In genomic region chr6:37690964-37691735, GRCh38 we compare ENCODE assay signal across 18 cellular contexts. TPM values are rescaled to one million over a fixed set of nuclear protein-coding genes. Genes with fewer than 3 reads are reported as not detected.
DNase-seq lines count a peak whose midpoint lies in the region; ATAC-seq, FAIRE-seq and TF ChIP-seq lines count a peak whose summit lies in the region.
"Had no signal": no experiment of that assay in that cellular context is flagged by ENCODE, and none has a peak within 500 bp of the region (broad histone marks: within the 10 kb centered on the region; RNA-seq: fewer than 3 reads in every experiment).

No MANE protein-coding gene starts in this region.

- no peak overlapping the region for H3K27ac Mint-ChIP-seq in neural crest cell (ENCODE audit: unreplicated experiment)
- H3K27ac Mint-ChIP-seq: B cell; stimulated activated naive CD8-positive, alpha-beta T cell treated with anti-CD3 and anti-CD28 coated beads, Interleukin-15, Interleukin-2, amounts not matched to agents 100 ng/mL and 50 ng/mL, for 24 hours had no signal

- H3K4me3 Mint-ChIP-seq in neural crest cell, result peak overlapping the region; percentile 45
- H3K4me3 Mint-ChIP-seq: B cell; stimulated activated naive CD8-positive, alpha-beta T cell treated with anti-CD3 and anti-CD28 coated beads, Interleukin-15, Interleukin-2, amounts not matched to agents 100 ng/mL and 50 ng/mL, for 24 hours had no signal

- H3K36me3 Mint-ChIP-seq in neural crest cell (ENCODE audit: low read depth), result no peaks in the 10 kb centered on the region
- H3K36me3 Mint-ChIP-seq: naive thymus-derived CD4-positive, alpha-beta T cell had no signal

- no TSS peak for BruUV-seq in endothelial cell of umbilical vein (replicated peaks; lab: Mats Ljungman, UMichigan)

- H3K36me3 ChIP-seq in GM23248 (ENCODE audit: low read depth), result no peaks in the 10 kb centered on the region
- H3K36me3 ChIP-seq in endothelial cell of umbilical vein (ENCODE audit: control insufficient read depth in 2 of 2, extremely low read depth in 1 of 2, insufficient read depth in 2 of 2, low read length in 2 of 2), result no peaks in the 10 kb centered on the region
- no peaks in the 10 kb centered on the region for H3K36me3 ChIP-seq in left lung
- H3K36me3 ChIP-seq: adrenal gland, esophagus squamous epithelium, HAP-1, Peyer's patch, upper lobe of left lung had no signal

- intact Hi-C loops in endothelial cell of umbilical vein (cut with micrococcal nuclease), result no loop called here
- intact Hi-C loops in left lung (cut with DNase I), result loop anchor here in 1 of 2 donors (10.0 kb wide), 1 partner anchor 356 kb away; no protein-coding TSS in a partner anchor

- H3K4me2 ChIP-seq in GM23248 (ENCODE audit: unreplicated experiment) (peak overlapping the region; percentile 50), endothelial cell of umbilical vein (ENCODE audit: insufficient read depth, low read length) (no peak overlapping the region)
- H3K4me2 ChIP-seq: hepatocyte had no signal

- no peak overlapping the region for H2AFZ ChIP-seq in GM23248
- no peak overlapping the region for H2AFZ ChIP-seq in endothelial cell of umbilical vein (ENCODE audit: low read depth, low read length)
- H2AFZ ChIP-seq: hepatocyte had no signal

- in situ Hi-C loops in GM23248 (cut with MboI), result no loop called here

- POLR2A ChIA-PET in endothelial cell of umbilical vein (lab: Charles Lee), result no interaction called here

- DNase-seq in GM23248 (peak; percentile 67), LHCN-M2 (ENCODE audit: low read depth) (peak; percentile 41), endothelial cell of umbilical vein (ENCODE audit: low read depth, low spot score) (no peak), neural crest cell (ENCODE audit: low read depth, low spot score) (no peak), left lung (no peak)
- DNase-seq in stimulated activated CD4-positive, alpha-beta T cell treated with anti-CD3 and anti-CD28 coated beads, Interleukin-4, amount 100 ng/mL, for 1 hour, result no peak
- DNase-seq: esophagus squamous epithelium, GF-D8 had no signal

- no peaks in the 10 kb centered on the region for H3K27me3 ChIP-seq in GM23248 (replicated peaks; ENCODE audit: insufficient read depth)
- peaks cover 34 to 36% of the 10 kb centered on the region in 2 experiments for H3K27me3 ChIP-seq in endothelial cell of umbilical vein (ENCODE audit: control insufficient read depth in 2 of 2, insufficient read depth in 2 of 2, low read length in 2 of 2)
- H3K27me3 ChIP-seq in left lung, result peaks cover 15 to 63% of the 10 kb centered on the region in 2 donors
- H3K27me3 ChIP-seq: adrenal gland had no signal

- H3K4me1 Mint-ChIP-seq in neural crest cell, result peaks cover 25% of the 10 kb centered on the region

- H3K9me3 Mint-ChIP-seq in neural crest cell, result no peaks in the 10 kb centered on the region
- H3K9me3 Mint-ChIP-seq: naive thymus-derived CD4-positive, alpha-beta T cell; stimulated activated naive CD8-positive, alpha-beta T cell treated with anti-CD3 and anti-CD28 coated beads, Interleukin-15, Interleukin-2, amounts not matched to agents 100 ng/mL and 50 ng/mL, for 24 hours had no signal

- dilution Hi-C loops in endothelial cell of umbilical vein (cut with MboI; ENCODE audit: extremely low pct_ligation_motif_present, low sequenced_read_pairs), result no loop called here

- CTCF ChIA-PET in endothelial cell of umbilical vein (lab: Charles Lee), result interaction anchor here (0.6 to 6.2 kb wide), 18 partner anchors 9 to 803 kb away, joined by 3 to 57 read pairs (median 6); no protein-coding TSS in a partner anchor

- WGBS in GM23248 (ENCODE audit: low coverage in 1 of 2, low lambda C conversion rate in 2 of 2, missing lambda C conversion rate in 2 of 2), 2 experiments, result 75 to 76% methylated on average over 4 of the region's 4 CpGs

- H3K9me1 ChIP-seq in endothelial cell of umbilical vein (replicated peaks; ENCODE audit: control insufficient read depth, extremely low read depth, insufficient read depth, low read length), result no peaks in the 10 kb centered on the region

- H4K20me1 ChIP-seq in GM23248 (ENCODE audit: insufficient read depth), result no peaks in the 10 kb centered on the region
- H4K20me1 ChIP-seq in endothelial cell of umbilical vein (replicated peaks; ENCODE audit: control insufficient read depth, extremely low read depth, insufficient read depth, low read length), result no peaks in the 10 kb centered on the region

- H3K9ac ChIP-seq in GM23248 (peak overlapping the region; percentile 28; the same call in 1 of the 2 replicates), endothelial cell of umbilical vein (replicated peaks; ENCODE audit: extremely low read depth, insufficient read depth, low read length) (no peak overlapping the region)

- no peak for TF ChIP-seq POLR2A in endothelial cell of umbilical vein (IDR thresholded peaks at IDR 0.05; ENCODE audit: low read depth, low read length)

- H3K4me1 ChIP-seq in GM23248 (ENCODE audit: insufficient read depth) (peaks cover 17% of the 10 kb centered on the region), endothelial cell of umbilical vein (ENCODE audit: control insufficient read depth, extremely low read depth, insufficient read depth, low read length) (peaks cover 4% of the 10 kb centered on the region), left lung (peaks cover 5 to 9% of the 10 kb centered on the region in 2 donors)
- H3K4me1 ChIP-seq: HAP-1 had no signal

- no peaks in the 10 kb centered on the region for H3K9me2 ChIP-seq in GM23248 (ENCODE audit: insufficient read depth)

- H3F3A ChIP-seq in GM23248 (ENCODE audit: insufficient read depth), result peaks cover 4% of the 10 kb centered on the region; the same call in 1 of the 2 replicates

- H3K27ac ChIP-seq in GM23248, result peak overlapping the region; percentile 63
- no peak overlapping the region for H3K27ac ChIP-seq in endothelial cell of umbilical vein (ENCODE audit: insufficient read depth, low read depth, low read length)
- H3K27ac ChIP-seq in left lung, result no peak overlapping the region
- H3K27ac ChIP-seq: esophagus squamous epithelium, hepatocyte, Peyer's patch, upper lobe of left lung had no signal

- H3K79me2 ChIP-seq in GM23248 (ENCODE audit: insufficient read depth), result no peaks in the 10 kb centered on the region
- no peaks in the 10 kb centered on the region for H3K79me2 ChIP-seq in endothelial cell of umbilical vein (ENCODE audit: control insufficient read depth, insufficient read depth, low read length)
- H3K79me2 ChIP-seq: hepatocyte had no signal

- H3K4me3 ChIP-seq in GM23248 (no peak overlapping the region), endothelial cell of umbilical vein (replicated peaks in 1 of 3; ENCODE audit: insufficient read depth in 1 of 3, low read depth in 1 of 3, low read length in 3 of 3) (no peak overlapping the region), left lung (no peak overlapping the region)
- H3K4me3 ChIP-seq: adrenal gland, esophagus squamous epithelium, HAP-1, hepatocyte, Peyer's patch, upper lobe of left lung had no signal

- TF ChIP-seq CTCF in endothelial cell of umbilical vein (IDR thresholded peaks at IDR 0.05; ENCODE audit: extremely low read depth in 1 of 2, insufficient read depth in 1 of 2, low read depth in 1 of 2, low read length in 2 of 2), result no peak
- TF ChIP-seq CTCF in neural crest cell (conservative IDR thresholded peaks at IDR 0.05), result no peak
- no peak for TF ChIP-seq CTCF in left lung (IDR thresholded peaks at IDR 0.05)

- no peak for ATAC-seq in left lung
- ATAC-seq in GM21619 (IDR thresholded peaks at IDR 0.05; ENCODE audit: unreplicated experiment), result no peak

- H3K27me3 Mint-ChIP-seq in neural crest cell (ENCODE audit: low read depth), result peaks cover 44% of the 10 kb centered on the region

- peak; percentile 21 for FAIRE-seq in endothelial cell of umbilical vein (lab: Jason Lieb, UNC)
- FAIRE-seq: kidney had no signal

- H3K9me3 ChIP-seq in GM23248 (ENCODE audit: low read depth) (no peaks in the 10 kb centered on the region), endothelial cell of umbilical vein (replicated peaks; ENCODE audit: control insufficient read depth, insufficient read depth, low read length) (no peaks in the 10 kb centered on the region), left lung (no peaks in the 10 kb centered on the region)
- H3K9me3 ChIP-seq: adrenal gland, esophagus squamous epithelium, HAP-1, Peyer's patch, upper lobe of left lung had no signal

TF ChIP-seq in endothelial cell of umbilical vein, 7 proteins besides CTCF, POLR2A, EP300 and RAD21:
- TF ChIP-seq JUN (IDR thresholded peaks at IDR 0.05; ENCODE audit: borderline replicate concordance, insufficient read depth, insufficient read length, low read depth) (no peak), GATA2 (IDR thresholded peaks at IDR 0.05; ENCODE audit: insufficient read depth, insufficient read length, low read depth, low read length) (no peak), MAX (IDR thresholded peaks at IDR 0.05; ENCODE audit: insufficient read depth, insufficient read length) (no peak), MYC (IDR thresholded peaks at IDR 0.05; ENCODE audit: low read depth, low read length) (no peak), FOS (IDR thresholded peaks at IDR 0.05; ENCODE audit: borderline replicate concordance, insufficient read depth, low read length) (no peak), POLR2AphosphoS5 (IDR thresholded peaks at IDR 0.05; ENCODE audit: insufficient read depth, low read depth, low read length) (no peak), EZH2 (IDR thresholded peaks at IDR 0.05; ENCODE audit: borderline replicate concordance, low read depth, low read length, severe bottlenecking) (no peak)

RNA-seq across cellular contexts. Expression of gene MDGA1, which starts 6.5 kb away (rescaled TPM):
- 7.2 and 7.6 TPM in 2 replicates for total RNA-seq in GM23248 (2014; rRNA removed; shearing (Covaris generic))
- polyA plus RNA-seq in GM23248 (2016; fragmentation: Nextera tagmentation; extraction: Ambion mirVana), result 1.3 and 1.9 TPM in 2 replicates
- 2.9 and 3.1 TPM in 2 replicates for total RNA-seq in LHCN-M2 (2014; rRNA removed)
- 1.6 TPM for polyA plus RNA-seq in LHCN-M2 (2012)
- total RNA-seq in endothelial cell of umbilical vein, result 0.25 and 1.6 TPM in 2 replicates
- polyA plus RNA-seq in endothelial cell of umbilical vein, result 0.28 and 0.89 TPM in 2 replicates
- 0.25 and 0.76 TPM in 2 replicates for polyA plus RNA-seq in endothelial cell of umbilical vein (2011; cell fraction: cytosol; rRNA removed)
- polyA plus RNA-seq in endothelial cell of umbilical vein (2011; cell fraction: nucleus; rRNA removed), result 0.88 and 1.3 TPM in 2 replicates
- polyA plus RNA-seq in endothelial cell of umbilical vein (2012), result 0.60 and 0.83 TPM in 2 replicates
- 0.58 and 0.89 TPM in 2 replicates for polyA minus RNA-seq in endothelial cell of umbilical vein
- polyA minus RNA-seq in endothelial cell of umbilical vein (2011; cell fraction: cytosol; rRNA and poly(A)+ RNA removed), result not detected
- polyA minus RNA-seq in endothelial cell of umbilical vein (2011; cell fraction: nucleus; rRNA and poly(A)+ RNA removed), result 1.2 and 2.4 TPM in 2 replicates
- total RNA-seq in neural crest cell, result 17.8 and 21.7 TPM in 2 replicates
- 10 to 100 TPM in 1 of 2 donors, 1 to 10 TPM in 1; 1.4 to 11.5 TPM for total RNA-seq in left lung

Comparison
In these comparisons a context has a peak if more than half of its experiments do, and no peak if none do; other contexts are left out.
1. DNase-seq: peak in GM23248 (single experiment) and LHCN-M2 (single experiment); none in endothelial cell of umbilical vein (single experiment), neural crest cell (single experiment), stimulated activated CD4-positive, alpha-beta T cell treated with anti-CD3 and anti-CD28 coated beads, Interleukin-4, amount 100 ng/mL, for 1 hour (single experiment) and left lung (0 of 2).